1 cellular context compared by ENCODE assay signal in the genomic region with DNA sequence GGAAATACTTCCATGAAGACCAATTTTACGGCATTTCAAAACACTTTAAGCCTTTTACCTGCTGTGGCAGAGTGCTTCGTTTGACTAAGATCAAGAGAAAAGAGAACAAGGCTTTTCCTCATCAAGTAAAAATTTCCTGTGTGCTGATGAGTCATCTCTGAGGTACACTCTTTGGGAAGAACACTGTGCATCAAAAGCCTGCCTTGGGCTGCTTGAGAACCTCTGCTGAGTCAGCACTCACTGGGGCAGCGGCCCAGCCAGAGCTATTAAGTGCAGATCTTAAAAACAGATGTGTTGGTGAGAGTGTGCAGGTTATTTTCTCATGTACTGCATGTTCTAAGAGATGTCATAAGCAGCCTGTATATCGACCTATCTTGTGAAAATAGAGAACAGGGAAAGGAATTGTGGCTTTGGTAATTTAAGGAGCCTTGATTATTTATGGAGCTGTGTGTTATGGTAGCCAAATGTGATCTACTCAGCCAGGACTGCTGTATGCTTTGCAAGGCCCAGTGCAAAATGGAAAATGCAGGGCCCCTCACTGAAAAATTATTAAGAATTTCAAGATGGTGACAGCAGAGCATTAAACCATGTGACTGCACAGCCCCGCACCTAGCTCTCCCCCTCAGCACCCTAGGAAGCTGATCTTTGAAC.
A peak's percentile ranks its signal among the peaks of the same experiment; 100 is the strongest.
TF ChIP-seq lines count a peak whose summit lies in the region.

No MANE protein-coding gene starts in this region.

TF ChIP-seq in HepG2, 621 proteins besides CTCF, POLR2A, EP300 and RAD21 (continued from another document and continues in another):
- TF ChIP-seq ZNF652 (CRISPR knock-in tag; IDR thresholded peaks at IDR 0.05; ENCODE audit: borderline replicate concordance, low read depth) (no peak), KAT8 (CRISPR knock-in tag; IDR thresholded peaks at IDR 0.05) (peak; percentile 41; the same call in 1 of the 2 replicates), ZNF317 (CRISPR knock-in tag; IDR thresholded peaks at IDR 0.05) (0 out of 2 replicates have a peak, but pooled peaks have one; percentile 17), XBP1 (CRISPR knock-in tag; IDR thresholded peaks at IDR 0.05) (no peak), CREB1 (IDR thresholded peaks at IDR 0.05) (no peak), CREB1 (CRISPR knock-in tag; IDR thresholded peaks at IDR 0.05) (peak; percentile 56), POLR2AphosphoS5 (IDR thresholded peaks at IDR 0.05; ENCODE audit: low read depth, low read length) (no peak), ZNF331 (CRISPR knock-in tag; IDR thresholded peaks at IDR 0.05) (0 out of 2 replicates have a peak, but pooled peaks have one; percentile 36), FOSL1 (CRISPR knock-in tag; IDR thresholded peaks at IDR 0.05; ENCODE audit: borderline replicate concordance) (peak; percentile 38; the same call in 1 of the 2 replicates), ZNF501 (CRISPR knock-in tag; IDR thresholded peaks at IDR 0.05) (peak; percentile 51; the same call in 1 of the 2 replicates), MAFK (conservative IDR thresholded peaks at IDR 0.05 in 1 of 2, IDR thresholded peaks at IDR 0.05 in 1 of 2; ENCODE audit: low read length in 2 of 2) (peak; percentile 100), MZF1 (CRISPR knock-in tag; IDR thresholded peaks at IDR 0.05; ENCODE audit: borderline replicate concordance) (no peak), ELF3 (CRISPR knock-in tag; IDR thresholded peaks at IDR 0.05) (peak; percentile 27; the same call in 1 of the 2 replicates), TCF7 (IDR thresholded peaks at IDR 0.05; ENCODE audit: low read depth) (no peak), MTA1 (CRISPR knock-in tag; IDR thresholded peaks at IDR 0.05; ENCODE audit: borderline replicate concordance) (no peak), ZFP1 (CRISPR knock-in tag; IDR thresholded peaks at IDR 0.05) (no peak), RBM22 (optimal IDR thresholded peaks at IDR 0.05; ENCODE audit: low read length) (no peak), ZSCAN9 (CRISPR knock-in tag; IDR thresholded peaks at IDR 0.05; ENCODE audit: borderline replicate concordance) (peak; percentile 21; the same call in 1 of the 2 replicates), NFATC3 (CRISPR knock-in tag; IDR thresholded peaks at IDR 0.05) (no peak), SAP130 (CRISPR knock-in tag; IDR thresholded peaks at IDR 0.05; ENCODE audit: low read depth) (peak; percentile 45), CHCHD3 (CRISPR knock-in tag; IDR thresholded peaks at IDR 0.05) (no peak), CBX5 (CRISPR knock-in tag; IDR thresholded peaks at IDR 0.05; ENCODE audit: borderline replicate concordance) (peak; percentile 34; the same call in 1 of the 2 replicates), ZFP90 (CRISPR knock-in tag; IDR thresholded peaks at IDR 0.05; ENCODE audit: borderline replicate concordance) (no peak), FOSL2 (CRISPR knock-in tag; IDR thresholded peaks at IDR 0.05) (peak; percentile 92), JUND (CRISPR knock-in tag; IDR thresholded peaks at IDR 0.05) (peak; percentile 53; the same call in 1 of the 2 replicates), ETV5 (CRISPR knock-in tag; IDR thresholded peaks at IDR 0.05; ENCODE audit: borderline replicate concordance) (peak; percentile 45; the same call in 1 of the 2 replicates), SMAD3 (CRISPR knock-in tag; IDR thresholded peaks at IDR 0.05) (no peak), ZNF503 (CRISPR knock-in tag; IDR thresholded peaks at IDR 0.05) (no peak), RFX1 (IDR thresholded peaks at IDR 0.05) (0 out of 2 replicates have a peak, but pooled peaks have one; percentile 9), ARID2 (CRISPR knock-in tag; IDR thresholded peaks at IDR 0.05; ENCODE audit: borderline replicate concordance) (no peak), ZNF234 (CRISPR knock-in tag; conservative IDR thresholded peaks at IDR 0.05) (no peak), ZNF609 (CRISPR knock-in tag; IDR thresholded peaks at IDR 0.05; ENCODE audit: borderline replicate concordance) (no peak), ZNF367 (CRISPR knock-in tag; IDR thresholded peaks at IDR 0.05; ENCODE audit: borderline replicate concordance) (no peak), ZNF3 (CRISPR knock-in tag; IDR thresholded peaks at IDR 0.05) (no peak), MAFF (IDR thresholded peaks at IDR 0.05; ENCODE audit: low read depth, low read length) (peak; percentile 100), SMARCC2 (IDR thresholded peaks at IDR 0.05) (no peak), NCOA2 (CRISPR knock-in tag; IDR thresholded peaks at IDR 0.05) (no peak)
- TF ChIP-seq, protein P1, sequence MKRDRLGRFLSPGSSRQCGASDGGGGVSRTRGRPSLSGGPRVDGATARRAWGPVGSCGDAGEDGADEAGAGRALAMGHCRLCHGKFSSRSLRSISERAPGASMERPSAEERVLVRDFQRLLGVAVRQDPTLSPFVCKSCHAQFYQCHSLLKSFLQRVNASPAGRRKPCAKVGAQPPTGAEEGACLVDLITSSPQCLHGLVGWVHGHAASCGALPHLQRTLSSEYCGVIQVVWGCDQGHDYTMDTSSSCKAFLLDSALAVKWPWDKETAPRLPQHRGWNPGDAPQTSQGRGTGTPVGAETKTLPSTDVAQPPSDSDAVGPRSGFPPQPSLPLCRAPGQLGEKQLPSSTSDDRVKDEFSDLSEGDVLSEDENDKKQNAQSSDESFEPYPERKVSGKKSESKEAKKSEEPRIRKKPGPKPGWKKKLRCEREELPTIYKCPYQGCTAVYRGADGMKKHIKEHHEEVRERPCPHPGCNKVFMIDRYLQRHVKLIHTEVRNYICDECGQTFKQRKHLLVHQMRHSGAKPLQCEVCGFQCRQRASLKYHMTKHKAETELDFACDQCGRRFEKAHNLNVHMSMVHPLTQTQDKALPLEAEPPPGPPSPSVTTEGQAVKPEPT (CRISPR knock-in tag; IDR thresholded peaks at IDR 0.05; ENCODE audit: low read depth) = no peak
- TF ChIP-seq, protein P2, sequence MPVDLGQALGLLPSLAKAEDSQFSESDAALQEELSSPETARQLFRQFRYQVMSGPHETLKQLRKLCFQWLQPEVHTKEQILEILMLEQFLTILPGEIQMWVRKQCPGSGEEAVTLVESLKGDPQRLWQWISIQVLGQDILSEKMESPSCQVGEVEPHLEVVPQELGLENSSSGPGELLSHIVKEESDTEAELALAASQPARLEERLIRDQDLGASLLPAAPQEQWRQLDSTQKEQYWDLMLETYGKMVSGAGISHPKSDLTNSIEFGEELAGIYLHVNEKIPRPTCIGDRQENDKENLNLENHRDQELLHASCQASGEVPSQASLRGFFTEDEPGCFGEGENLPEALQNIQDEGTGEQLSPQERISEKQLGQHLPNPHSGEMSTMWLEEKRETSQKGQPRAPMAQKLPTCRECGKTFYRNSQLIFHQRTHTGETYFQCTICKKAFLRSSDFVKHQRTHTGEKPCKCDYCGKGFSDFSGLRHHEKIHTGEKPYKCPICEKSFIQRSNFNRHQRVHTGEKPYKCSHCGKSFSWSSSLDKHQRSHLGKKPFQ (CRISPR knock-in tag; IDR thresholded peaks at IDR 0.05; ENCODE audit: insufficient replicate concordance) = no peak
- TF ChIP-seq, protein P3, sequence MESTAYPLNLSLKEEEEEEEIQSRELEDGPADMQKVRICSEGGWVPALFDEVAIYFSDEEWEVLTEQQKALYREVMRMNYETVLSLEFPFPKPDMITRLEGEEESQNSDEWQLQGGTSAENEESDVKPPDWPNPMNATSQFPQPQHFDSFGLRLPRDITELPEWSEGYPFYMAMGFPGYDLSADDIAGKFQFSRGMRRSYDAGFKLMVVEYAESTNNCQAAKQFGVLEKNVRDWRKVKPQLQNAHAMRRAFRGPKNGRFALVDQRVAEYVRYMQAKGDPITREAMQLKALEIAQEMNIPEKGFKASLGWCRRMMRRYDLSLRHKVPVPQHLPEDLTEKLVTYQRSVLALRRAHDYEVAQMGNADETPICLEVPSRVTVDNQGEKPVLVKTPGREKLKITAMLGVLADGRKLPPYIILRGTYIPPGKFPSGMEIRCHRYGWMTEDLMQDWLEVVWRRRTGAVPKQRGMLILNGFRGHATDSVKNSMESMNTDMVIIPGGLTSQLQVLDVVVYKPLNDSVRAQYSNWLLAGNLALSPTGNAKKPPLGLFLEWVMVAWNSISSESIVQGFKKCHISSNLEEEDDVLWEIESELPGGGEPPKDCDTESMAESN (CRISPR knock-in tag; conservative IDR thresholded peaks at IDR 0.05) = no peak
- TF ChIP-seq, protein P4, sequence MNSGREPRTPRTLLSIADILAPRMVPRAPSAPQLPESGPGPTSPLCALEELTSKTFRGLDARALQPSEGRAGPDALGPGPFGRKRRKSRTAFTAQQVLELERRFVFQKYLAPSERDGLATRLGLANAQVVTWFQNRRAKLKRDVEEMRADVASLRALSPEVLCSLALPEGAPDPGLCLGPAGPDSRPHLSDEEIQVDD (CRISPR knock-in tag; IDR thresholded peaks at IDR 0.05; ENCODE audit: borderline replicate concordance) = no peak
- TF ChIP-seq, protein P5, sequence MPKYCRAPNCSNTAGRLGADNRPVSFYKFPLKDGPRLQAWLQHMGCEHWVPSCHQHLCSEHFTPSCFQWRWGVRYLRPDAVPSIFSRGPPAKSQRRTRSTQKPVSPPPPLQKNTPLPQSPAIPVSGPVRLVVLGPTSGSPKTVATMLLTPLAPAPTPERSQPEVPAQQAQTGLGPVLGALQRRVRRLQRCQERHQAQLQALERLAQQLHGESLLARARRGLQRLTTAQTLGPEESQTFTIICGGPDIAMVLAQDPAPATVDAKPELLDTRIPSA (CRISPR knock-in tag; IDR thresholded peaks at IDR 0.05; ENCODE audit: borderline replicate concordance) = no peak
- TF ChIP-seq, protein P6, sequence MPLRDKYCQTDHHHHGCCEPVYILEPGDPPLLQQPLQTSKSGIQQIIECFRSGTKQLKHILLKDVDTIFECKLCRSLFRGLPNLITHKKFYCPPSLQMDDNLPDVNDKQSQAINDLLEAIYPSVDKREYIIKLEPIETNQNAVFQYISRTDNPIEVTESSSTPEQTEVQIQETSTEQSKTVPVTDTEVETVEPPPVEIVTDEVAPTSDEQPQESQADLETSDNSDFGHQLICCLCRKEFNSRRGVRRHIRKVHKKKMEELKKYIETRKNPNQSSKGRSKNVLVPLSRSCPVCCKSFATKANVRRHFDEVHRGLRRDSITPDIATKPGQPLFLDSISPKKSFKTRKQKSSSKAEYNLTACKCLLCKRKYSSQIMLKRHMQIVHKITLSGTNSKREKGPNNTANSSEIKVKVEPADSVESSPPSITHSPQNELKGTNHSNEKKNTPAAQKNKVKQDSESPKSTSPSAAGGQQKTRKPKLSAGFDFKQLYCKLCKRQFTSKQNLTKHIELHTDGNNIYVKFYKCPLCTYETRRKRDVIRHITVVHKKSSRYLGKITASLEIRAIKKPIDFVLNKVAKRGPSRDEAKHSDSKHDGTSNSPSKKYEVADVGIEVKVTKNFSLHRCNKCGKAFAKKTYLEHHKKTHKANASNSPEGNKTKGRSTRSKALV (CRISPR knock-in tag; IDR thresholded peaks at IDR 0.05) = no peak
